Comparison of ENCODE assay signal across 17 cellular contexts in genomic region chr4:157048248-157048647, GRCh38. TPM values are rescaled to one million over a fixed set of nuclear protein-coding genes. Genes with fewer than 3 reads are reported as not detected.
A peak's percentile ranks its signal among the peaks of the same experiment; 100 is the strongest.
DNase-seq lines count a peak whose midpoint lies in the region; ATAC-seq and TF ChIP-seq lines count a peak whose summit lies in the region.
"Had no signal": no experiment of that assay in that cellular context is flagged by ENCODE, and none has a peak within 500 bp of the region (broad histone marks: within the 10 kb centered on the region; RNA-seq: fewer than 3 reads in every experiment).

No MANE protein-coding gene starts in this region.

- peak; percentile 84 for ATAC-seq in gastroesophageal sphincter
- ATAC-seq in CD8-positive, alpha-beta T cell, result no peak
- ATAC-seq in GM21737 (IDR thresholded peaks at IDR 0.05; ENCODE audit: unreplicated experiment), result no peak
- ATAC-seq: left colon had no signal

- peak overlapping the region in 1 of 4 donors; percentile 29 for H3K27ac ChIP-seq in gastroesophageal sphincter
- no peak overlapping the region for H3K27ac ChIP-seq in CD8-positive, alpha-beta T cell (ENCODE audit: low read depth, low read length)
- H3K27ac ChIP-seq: SK-N-MC, spleen had no signal

- H3K27ac Mint-ChIP-seq in CD8-positive, alpha-beta T cell, result no peak overlapping the region
- H3K27ac Mint-ChIP-seq: dendritic cell treated with granulocyte-macrophage colony-stimulating factor and Interleukin-4, amounts not matched to agents 40 ng/mL and 50 ng/mL, for 4 days had no signal

- no peak overlapping the region for H3K9ac ChIP-seq in adipocyte (ENCODE audit: low read length)

- intact Hi-C loops in CD8-positive, alpha-beta T cell (cut with DNase I, micrococcal nuclease), result no loop called here

- no peaks in the 10 kb centered on the region for H3K9me3 Mint-ChIP-seq in CD8-positive, alpha-beta T cell
- H3K9me3 Mint-ChIP-seq: dendritic cell treated with granulocyte-macrophage colony-stimulating factor and Interleukin-4, amounts not matched to agents 40 ng/mL and 50 ng/mL, for 4 days; neural crest cell had no signal

- no peaks in the 10 kb centered on the region for H3K36me3 Mint-ChIP-seq in CD8-positive, alpha-beta T cell

- no peaks in the 10 kb centered on the region for H3K4me1 Mint-ChIP-seq in CD8-positive, alpha-beta T cell (ENCODE audit: low read depth)

- no peak for TF ChIP-seq EP300 in gastroesophageal sphincter (IDR thresholded peaks at IDR 0.05)

- no peaks in the 10 kb centered on the region for H3K27me3 ChIP-seq in adipocyte (replicated peaks; ENCODE audit: control insufficient read depth, insufficient read depth, low read length)
- H3K27me3 ChIP-seq in gastroesophageal sphincter, result no peaks in the 10 kb centered on the region
- H3K27me3 ChIP-seq in CD8-positive, alpha-beta T cell (ENCODE audit: insufficient read depth, low read length), result no peaks in the 10 kb centered on the region
- H3K27me3 ChIP-seq: spleen had no signal

- TF ChIP-seq CTCF in AG09309 (IDR thresholded peaks at IDR 0.05; ENCODE audit: control insufficient read depth, insufficient read depth, low read depth, low read length, missing control alignments) (no peak), gastroesophageal sphincter (IDR thresholded peaks at IDR 0.05) (no peak), retinal pigment epithelial cell (conservative IDR thresholded peaks at IDR 0.05; ENCODE audit: low read depth, low read length) (no peak)
- TF ChIP-seq CTCF in CD8-positive, alpha-beta T cell (IDR thresholded peaks at IDR 0.05), result no peak

- H3K9me3 ChIP-seq in adipocyte (ENCODE audit: control insufficient read depth, low read length), result no peaks in the 10 kb centered on the region
- H3K9me3 ChIP-seq in gastroesophageal sphincter, result no peaks in the 10 kb centered on the region
- no peaks in the 10 kb centered on the region for H3K9me3 ChIP-seq in CD8-positive, alpha-beta T cell (ENCODE audit: low read length)
- H3K9me3 ChIP-seq: spleen had no signal

- no peak overlapping the region for H3K4me3 Mint-ChIP-seq in CD8-positive, alpha-beta T cell
- H3K4me3 Mint-ChIP-seq: dendritic cell treated with granulocyte-macrophage colony-stimulating factor and Interleukin-4, amounts not matched to agents 40 ng/mL and 50 ng/mL, for 4 days; neural crest cell had no signal

- 19 to 33% methylated on average over 2 of the region's 2 CpGs for WGBS in gastroesophageal sphincter (ENCODE audit: low coverage in 1 of 2), 2 donors

- DNase-seq in AG09309 (ENCODE audit: low read depth), result peak; percentile 83
- DNase-seq in adipocyte (ENCODE audit: low read depth), result peak; percentile 90
- peak; percentile 41 for DNase-seq in retinal pigment epithelial cell (ENCODE audit: low read depth)
- DNase-seq in NCI-H1930 (lab: John Stamatoyannopoulos, UW), result no peak
- DNase-seq in stimulated activated CD4-positive, alpha-beta T cell treated with anti-CD3 and anti-CD28 coated beads, Interleukin-4, amount 100 ng/mL, for 1 hour, result no peak
- no peak for DNase-seq in CD8-positive, alpha-beta T cell
- DNase-seq: activated naive CD4-positive, alpha-beta T cell treated with anti-CD3 and anti-CD28 coated beads, Interleukin-2, amount 50 U/mL, for 16 hours; DND-41; NCI-H187; spleen; trophoblast cell had no signal

- no peaks in the 10 kb centered on the region for H3K27me3 Mint-ChIP-seq in CD8-positive, alpha-beta T cell (ENCODE audit: low read depth)
- H3K27me3 Mint-ChIP-seq: dendritic cell treated with granulocyte-macrophage colony-stimulating factor and Interleukin-4, amounts not matched to agents 40 ng/mL and 50 ng/mL, for 4 days had no signal

- peaks cover 17% of the 10 kb centered on the region for H3K4me1 ChIP-seq in adipocyte (ENCODE audit: control insufficient read depth, insufficient read depth, low read length)
- H3K4me1 ChIP-seq in gastroesophageal sphincter, result no peaks in the 10 kb centered on the region
- H3K4me1 ChIP-seq in CD8-positive, alpha-beta T cell (ENCODE audit: insufficient read depth, low read length), result no peaks in the 10 kb centered on the region
- H3K4me1 ChIP-seq: spleen had no signal

- H3K4me3 ChIP-seq in AG09309 (ENCODE audit: control insufficient read depth, low read depth, low read length) (no peak overlapping the region), adipocyte (ENCODE audit: low read length) (no peak overlapping the region), gastroesophageal sphincter (no peak overlapping the region), retinal pigment epithelial cell (ENCODE audit: low read length) (no peak overlapping the region)
- no peak overlapping the region for H3K4me3 ChIP-seq in CD8-positive, alpha-beta T cell (ENCODE audit: low read depth, low read length)
- H3K4me3 ChIP-seq: SK-N-MC, spleen had no signal

- POLR2A ChIA-PET in CD8-positive, alpha-beta T cell (lab: Charles Lee), result no interaction called here

- CTCF ChIA-PET in CD8-positive, alpha-beta T cell (lab: Charles Lee), result no interaction called here

- H3K36me3 ChIP-seq in adipocyte (ENCODE audit: control insufficient read depth, insufficient read depth, low read length, severe bottlenecking) (no peaks in the 10 kb centered on the region), gastroesophageal sphincter (no peaks in the 10 kb centered on the region)
- H3K36me3 ChIP-seq in CD8-positive, alpha-beta T cell (ENCODE audit: insufficient read depth, low read length), result no peaks in the 10 kb centered on the region
- H3K36me3 ChIP-seq: spleen had no signal

- no peak for TF ChIP-seq POLR2A in gastroesophageal sphincter (IDR thresholded peaks at IDR 0.05)

RNA-seq across cellular contexts. Expression of gene GLRB, which starts 27.7 kb away (rescaled TPM):
- total RNA-seq in gastroesophageal sphincter, result 1 to 10 TPM; 1.6 to 5.8 (median 2.7) TPM
- total RNA-seq in CD8-positive, alpha-beta T cell, result not detected
- total RNA-seq: spleen had no signal

Comparison
In these comparisons a context has a peak if more than half of its experiments do, and no peak if none do; other contexts are left out.
1. DNase-seq: peak in AG09309 (single experiment), adipocyte (single experiment) and retinal pigment epithelial cell (single experiment); none in NCI-H1930 (0 of 2), stimulated activated CD4-positive, alpha-beta T cell treated with anti-CD3 and anti-CD28 coated beads, Interleukin-4, amount 100 ng/mL, for 1 hour (single experiment) and CD8-positive, alpha-beta T cell (0 of 7).